In genomic region chr3:158801200-158801599, GRCh38 we compare ENCODE assay signal across 1 cellular context.
TF ChIP-seq lines count a peak whose summit lies in the region.

No MANE protein-coding gene starts in this region.

TF ChIP-seq in GM12878, 131 proteins besides CTCF, POLR2A, EP300 and RAD21 (continued from another document):
- TF ChIP-seq MYC (IDR thresholded peaks at IDR 0.05; ENCODE audit: insufficient read depth, insufficient read length, insufficient replicate concordance, low read length, severe bottlenecking): no peak
- TF ChIP-seq JUNB (IDR thresholded peaks at IDR 0.05): no peak
- no peak for TF ChIP-seq USF2 (IDR thresholded peaks at IDR 0.05; ENCODE audit: borderline replicate concordance, low read depth, low read length)
- TF ChIP-seq BCL11A (IDR thresholded peaks at IDR 0.05; ENCODE audit: low read depth, low read length): no peak
TF ChIP-seq in GM12878: peak in this region for 0.
